In genomic region chrX:135170468-135170867, GRCh38 we compare ENCODE assay signal across 2 cellular contexts.
TF ChIP-seq lines count a peak whose summit lies in the region.

No MANE protein-coding gene starts in this region.

TF ChIP-seq in HEK293, 187 proteins besides CTCF, POLR2A, EP300 and RAD21:
- TF ChIP-seq ZNF10 (tag by site-specific recombination; IDR thresholded peaks at IDR 0.05), result peak; percentile 80
- no peak for TF ChIP-seq KLF7 (tag by site-specific recombination; IDR thresholded peaks at IDR 0.05; ENCODE audit: borderline replicate concordance)

TF ChIP-seq in K562, 482 proteins besides CTCF, POLR2A, EP300 and RAD21:
- TF ChIP-seq LCOR (CRISPR knock-in tag; IDR thresholded peaks at IDR 0.05) (no peak), PKNOX1 (IDR thresholded peaks at IDR 0.05) (peak; percentile 23; the same call in 1 of the 2 replicates), ZNF134 (CRISPR knock-in tag; conservative IDR thresholded peaks at IDR 0.05) (peak; percentile 74)
